Comparison of ENCODE assay signal across 7 cellular contexts in the genomic region with DNA sequence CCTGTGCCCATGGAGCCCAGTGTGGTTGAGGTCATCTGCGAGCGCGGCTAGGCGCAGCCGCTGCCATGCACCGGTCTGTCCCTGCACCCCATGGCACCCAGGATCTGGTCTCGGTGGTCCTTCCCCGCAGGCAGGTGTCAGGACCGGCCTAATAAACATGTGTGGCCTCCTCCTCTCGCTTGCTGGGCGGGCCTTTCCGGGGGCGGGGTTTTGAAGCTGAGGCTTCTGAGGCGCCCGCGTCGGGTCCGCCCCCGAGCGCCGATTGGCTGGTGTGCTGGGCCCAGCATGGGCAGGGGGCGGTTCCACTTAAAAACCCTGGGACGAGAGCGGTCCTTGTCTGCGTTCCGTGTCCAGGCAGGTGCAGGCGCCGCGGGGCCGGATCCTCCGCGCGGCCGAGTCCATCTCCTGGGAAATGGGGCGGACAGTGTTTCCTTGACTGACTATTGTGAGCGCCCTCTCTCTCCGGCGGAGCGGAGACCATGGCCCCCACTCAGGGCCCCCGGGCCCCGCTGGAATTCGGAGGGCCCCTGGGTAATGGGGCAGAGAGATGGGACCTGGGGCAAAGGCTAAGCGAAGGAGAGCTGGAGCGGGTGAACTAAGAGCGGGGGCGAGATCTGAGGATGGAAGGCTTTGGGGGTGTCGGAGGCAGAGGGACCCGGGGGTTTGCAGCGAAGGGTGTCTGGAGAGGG.
DNase-seq lines count a peak whose midpoint lies in the region; ATAC-seq lines count a peak whose summit lies in the region.

Gene TM7SF2, plus strand, starts transcription at position 336 of the 689 bp plus-strand sequence. Its CDS starts 144 bp downstream, at position 480.

- no peaks in the 10 kb centered on the region for H3K27me3 Mint-ChIP-seq in central memory CD8-positive, alpha-beta T cell

- DNase-seq in NCI-H446 (lab: John Stamatoyannopoulos, UW) (peak; percentile 88 to 97), islet precursor cell (peak; percentile 98)
- peak; percentile 95 for DNase-seq in activated CD4-positive, CD25-positive, alpha-beta regulatory T cell treated with anti-CD3 and anti-CD28 coated beads, Interleukin-2, amount 50 U/mL, for 72 hours
- peak; percentile 87 to 88 for DNase-seq in central memory CD8-positive, alpha-beta T cell (ENCODE audit: low spot score in 2 of 2)
- DNase-seq in stimulated activated CD4-positive, alpha-beta T cell treated with anti-CD3 and anti-CD28 coated beads, Interleukin-12 subunit alpha, Interleukin-12 subunit beta, amount 100 ng/mL, for 4 hours = peak; percentile 93

- peak; percentile 41 for ATAC-seq in GM18858 (IDR thresholded peaks at IDR 0.05; ENCODE audit: unreplicated experiment)
- ATAC-seq in HG03135 (IDR thresholded peaks at IDR 0.05; ENCODE audit: unreplicated experiment) = peak; percentile 57
- peak; percentile 72 for ATAC-seq in central memory CD8-positive, alpha-beta T cell (replicated peaks; ENCODE audit: extremely low read depth, poor library complexity, severe bottlenecking)

- H3K4me3 Mint-ChIP-seq in central memory CD8-positive, alpha-beta T cell = peak within 1 kb of the TSS; percentile 95

- peak within 1 kb of the TSS; percentile 98 for H3K27ac Mint-ChIP-seq in central memory CD8-positive, alpha-beta T cell (ENCODE audit: low read depth)

- H3K36me3 Mint-ChIP-seq in central memory CD8-positive, alpha-beta T cell (ENCODE audit: insufficient read depth) = peaks cover 25% of the 10 kb centered on the region

- H3K9me3 Mint-ChIP-seq in central memory CD8-positive, alpha-beta T cell = no peaks in the 10 kb centered on the region

- H3K4me1 Mint-ChIP-seq in central memory CD8-positive, alpha-beta T cell = peaks cover 33% of the 10 kb centered on the region

Comparison
In these comparisons a context has a peak if more than half of its experiments do, and no peak if none do; other contexts are left out.
1. Peak in every context shown above with its lines: DNase-seq and ATAC-seq.